ENCODE assay signal across 14 cellular contexts in genomic region chr6:134358320-134358719, GRCh38. TPM values are rescaled to one million over a fixed set of nuclear protein-coding genes. Genes with fewer than 3 reads are reported as not detected.
A peak's percentile ranks its signal among the peaks of the same experiment; 100 is the strongest.
DNase-seq lines count a peak whose midpoint lies in the region; ATAC-seq and TF ChIP-seq lines count a peak whose summit lies in the region.
"Had no signal": no experiment of that assay in that cellular context is flagged by ENCODE, and none has a peak within 500 bp of the region (broad histone marks: within the 10 kb centered on the region; RNA-seq: fewer than 3 reads in every experiment).

No MANE protein-coding gene starts in this region.

- no peaks in the 10 kb centered on the region for H3K4me1 ChIP-seq in right atrium auricular region

- no peaks in the 10 kb centered on the region for H3K36me3 ChIP-seq in right atrium auricular region
- H3K36me3 ChIP-seq: spleen had no signal

- H3K9me3 ChIP-seq in right atrium auricular region = no peaks in the 10 kb centered on the region
- H3K9me3 ChIP-seq: A549 had no signal

- ATAC-seq in left colon = no peak
- ATAC-seq: A549; effector memory CD8-positive, alpha-beta T cell; T-helper 17 cell had no signal

- intact Hi-C loops in left colon (cut with DNase I, micrococcal nuclease) = no loop called here

- no peaks in the 10 kb centered on the region for H3K27me3 ChIP-seq in right atrium auricular region
- H3K27me3 ChIP-seq: spleen had no signal

- no peak for TF ChIP-seq CTCF in right atrium auricular region (IDR thresholded peaks at IDR 0.05)

- DNase-seq in A172 (ENCODE audit: low spot score) (peak; percentile 27), HuH-7.5 (ENCODE audit: low spot score) (peak; percentile 21), amniotic epithelial cell (ENCODE audit: low read depth) (peak; percentile 100), right atrium auricular region (ENCODE audit: low spot score) (no peak), left colon (no peak), NK-92 (lab: John Stamatoyannopoulos, UW; ENCODE audit: unreplicated experiment) (no peak), NCI-H2029 (lab: John Stamatoyannopoulos, UW) (no peak)
- no peak for DNase-seq in activated effector memory CD4-positive, alpha-beta T cell treated with Interleukin-2 at 50 U/mL for 16 hours
- DNase-seq: activated CD4-positive, alpha-beta T cell treated with anti-CD3 and anti-CD28 coated beads for 4 hours; activated T-cell treated with anti-CD3 and anti-CD28 coated beads, Interleukin-2, amount 50 U/mL, for 1 hour; effector memory CD8-positive, alpha-beta T cell; spleen; T-helper 17 cell had no signal

- peak overlapping the region; percentile 20 to 32 for H3K27ac ChIP-seq in right atrium auricular region
- H3K27ac ChIP-seq: spleen had no signal

- no peak overlapping the region for H3K4me3 ChIP-seq in right atrium auricular region
- H3K4me3 ChIP-seq: A549, spleen had no signal

RNA-seq across cellular contexts. Expression of gene SGK1, which starts 40.4 kb away (rescaled TPM):
- total RNA-seq in A172 (2014; rRNA removed; shearing (Covaris generic)) = 161 and 209 TPM in 2 replicates
- total RNA-seq in right atrium auricular region (100 to 1,000 TPM; 151 to 155 TPM), left colon (100 to 1,000 TPM in 1 of 2 donors, 10 to 100 TPM in 1; 63.5 to 728 TPM)

Comparison
In these comparisons a context has a peak if more than half of its experiments do, and no peak if none do; other contexts are left out.
1. DNase-seq: peak in A172 (single experiment), HuH-7.5 (single experiment) and amniotic epithelial cell (single experiment); none in right atrium auricular region (single experiment), left colon (0 of 2), NK-92 (single experiment), activated effector memory CD4-positive, alpha-beta T cell treated with Interleukin-2 at 50 U/mL for 16 hours (single experiment) and NCI-H2029 (single experiment).